In the genomic region with DNA sequence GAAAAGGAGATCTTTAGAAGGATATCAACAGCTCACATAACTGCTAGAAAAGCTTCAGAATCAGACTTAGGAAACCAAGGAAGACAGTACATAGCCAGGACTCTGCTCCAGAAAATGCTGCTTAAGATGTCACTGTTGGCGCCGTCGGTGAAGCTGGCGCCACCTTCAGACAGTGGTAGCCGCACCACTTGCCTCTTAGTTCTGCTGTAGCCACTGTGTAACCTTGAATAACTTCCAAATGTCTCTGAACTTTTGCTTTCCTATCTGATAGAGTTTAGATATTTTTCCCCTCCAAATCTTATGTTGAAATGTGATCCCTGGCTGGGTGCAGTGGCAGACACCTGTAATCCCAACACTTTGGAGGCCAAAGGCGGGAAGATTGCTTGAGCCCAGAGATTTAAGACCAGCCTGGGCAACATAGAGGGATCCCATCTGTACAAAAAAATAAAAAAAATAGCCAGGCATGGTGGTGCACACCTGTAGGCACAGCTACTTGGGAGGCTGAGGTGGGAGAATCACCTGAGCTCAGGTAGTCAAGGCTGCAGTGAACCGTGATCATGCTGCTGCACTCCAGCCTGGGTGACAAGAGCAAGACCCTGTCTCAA, we compare ENCODE assay signal across 10 cellular contexts. TPM values are rescaled to one million over a fixed set of nuclear protein-coding genes. Genes with fewer than 3 reads are reported as not detected.
A peak's percentile ranks its signal among the peaks of the same experiment; 100 is the strongest.
DNase-seq lines count a peak whose midpoint lies in the region; ATAC-seq and TF ChIP-seq lines count a peak whose summit lies in the region.
"Had no signal": no experiment of that assay in that cellular context is flagged by ENCODE, and none has a peak within 500 bp of the region (broad histone marks: within the 10 kb centered on the region; RNA-seq: fewer than 3 reads in every experiment).

No MANE protein-coding gene starts in this region.

- no peak overlapping the region for H3K4me3 Mint-ChIP-seq in dendritic cell treated with granulocyte-macrophage colony-stimulating factor and Interleukin-4, amounts not matched to agents 40 ng/mL and 50 ng/mL, for 4 days
- no peak overlapping the region for H3K4me3 Mint-ChIP-seq in neural progenitor cell
- H3K4me3 Mint-ChIP-seq: naive thymus-derived CD8-positive, alpha-beta T cell had no signal

- peak overlapping the region; percentile 29 for H3K27ac Mint-ChIP-seq in dendritic cell treated with granulocyte-macrophage colony-stimulating factor and Interleukin-4, amounts not matched to agents 40 ng/mL and 50 ng/mL, for 4 days
- H3K27ac Mint-ChIP-seq in neural progenitor cell: no peak overlapping the region

- H3K79me2 ChIP-seq in neural progenitor cell (ENCODE audit: low read depth): no peaks in the 10 kb centered on the region

- H3K4me1 ChIP-seq in neural progenitor cell: no peaks in the 10 kb centered on the region

- H3K9me3 ChIP-seq in neural progenitor cell (ENCODE audit: low read depth): no peaks in the 10 kb centered on the region

- peak overlapping the region; percentile 30 for H2AFZ ChIP-seq in neural progenitor cell (replicated peaks)

- H3K4me1 Mint-ChIP-seq in dendritic cell treated with granulocyte-macrophage colony-stimulating factor and Interleukin-4, amounts not matched to agents 40 ng/mL and 50 ng/mL, for 4 days (ENCODE audit: low read depth): peaks cover 11% of the 10 kb centered on the region
- H3K4me1 Mint-ChIP-seq in neural progenitor cell: no peaks in the 10 kb centered on the region

- no peaks in the 10 kb centered on the region for H3F3A ChIP-seq in neural progenitor cell (ENCODE audit: low read depth)

- H3K36me3 Mint-ChIP-seq in dendritic cell treated with granulocyte-macrophage colony-stimulating factor and Interleukin-4, amounts not matched to agents 40 ng/mL and 50 ng/mL, for 4 days (ENCODE audit: low read depth): no peaks in the 10 kb centered on the region
- H3K36me3 Mint-ChIP-seq in neural progenitor cell: no peaks in the 10 kb centered on the region

- peak; percentile 54 for TF ChIP-seq CTCF in neural progenitor cell (IDR thresholded peaks at IDR 0.05)

- peak; percentile 30 for DNase-seq in DMS 273 (lab: John Stamatoyannopoulos, UW; ENCODE audit: unreplicated experiment)
- no peak for DNase-seq in DMS 273 treated with DMSO at 0.1 percent for 48 hours (lab: John Stamatoyannopoulos, UW)
- DNase-seq in MV-4-11 (lab: John Stamatoyannopoulos, UW): peak; percentile 33
- DNase-seq in neural progenitor cell (ENCODE audit: low spot score): peak; percentile 45
- DNase-seq in occipital lobe (lab: John Stamatoyannopoulos, UW): no peak
- DNase-seq: naive thymus-derived CD8-positive, alpha-beta T cell; NCI-H2171 treated with DMSO at 0.1 percent for 48 hours had no signal

- intact Hi-C loops in dendritic cell treated with granulocyte-macrophage colony-stimulating factor and Interleukin-4, amounts not matched to agents 40 ng/mL and 50 ng/mL, for 4 days (cut with micrococcal nuclease): no loop called here

- H3K9ac ChIP-seq in neural progenitor cell: no peak overlapping the region

- H3K27me3 Mint-ChIP-seq in dendritic cell treated with granulocyte-macrophage colony-stimulating factor and Interleukin-4, amounts not matched to agents 40 ng/mL and 50 ng/mL, for 4 days: peaks cover 43% of the 10 kb centered on the region
- H3K27me3 Mint-ChIP-seq in neural progenitor cell (ENCODE audit: insufficient read depth, low read depth): peaks cover 7% of the 10 kb centered on the region

- ATAC-seq in HG02852 (IDR thresholded peaks at IDR 0.05; ENCODE audit: unreplicated experiment) (no peak), GM21717 (IDR thresholded peaks at IDR 0.05; ENCODE audit: unreplicated experiment) (no peak)

- H3K36me3 ChIP-seq in neural progenitor cell: no peaks in the 10 kb centered on the region

- no peak overlapping the region for H3K4me2 ChIP-seq in neural progenitor cell

- H4K20me1 ChIP-seq in neural progenitor cell (ENCODE audit: low read depth): no peaks in the 10 kb centered on the region

- peaks cover 12% of the 10 kb centered on the region for H3K27me3 ChIP-seq in neural progenitor cell

- H3K4me3 ChIP-seq in neural progenitor cell: no peak overlapping the region

- no peaks in the 10 kb centered on the region for H3K9me3 Mint-ChIP-seq in dendritic cell treated with granulocyte-macrophage colony-stimulating factor and Interleukin-4, amounts not matched to agents 40 ng/mL and 50 ng/mL, for 4 days
- no peaks in the 10 kb centered on the region for H3K9me3 Mint-ChIP-seq in neural progenitor cell
- H3K9me3 Mint-ChIP-seq: naive thymus-derived CD8-positive, alpha-beta T cell had no signal

- no peak overlapping the region for H3K27ac ChIP-seq in neural progenitor cell

RNA-seq across cellular contexts. Expression of a gene that starts 6.3 kb away (rescaled TPM):
- total RNA-seq in neural progenitor cell (ENCODE audit: low replicate concordance) (7.8 and 9.0 TPM in 2 replicates), occipital lobe (25.4 TPM)

RNA-seq across cellular contexts. Expression of a gene that starts 27.0 kb away (rescaled TPM):
- total RNA-seq in neural progenitor cell (ENCODE audit: low replicate concordance): not detected in 2 replicates
- total RNA-seq in occipital lobe: 0.31 TPM
- total RNA-seq: naive thymus-derived CD8-positive, alpha-beta T cell had no signal

Comparison
In these comparisons a context has a peak if more than half of its experiments do, and no peak if none do; other contexts are left out.
1. DNase-seq: peak in DMS 273 (single experiment), MV-4-11 (single experiment) and neural progenitor cell (single experiment); none in DMS 273 treated with DMSO at 0.1 percent for 48 hours (single experiment) and occipital lobe (single experiment).